ENCODE assay signal across 9 cellular contexts in genomic region chr14:64444984-64445845, GRCh38. TPM values are rescaled to one million over a fixed set of nuclear protein-coding genes. Genes with fewer than 3 reads are reported as not detected.
A peak's percentile ranks its signal among the peaks of the same experiment; 100 is the strongest.
DNase-seq lines count a peak whose midpoint lies in the region; ATAC-seq and TF ChIP-seq lines count a peak whose summit lies in the region.
"Had no signal": no experiment of that assay in that cellular context is flagged by ENCODE, and none has a peak within 500 bp of the region (broad histone marks: within the 10 kb centered on the region; RNA-seq: fewer than 3 reads in every experiment).

No MANE protein-coding gene starts in this region.

- peak; percentile 97 for ATAC-seq in HG03139 (IDR thresholded peaks at IDR 0.05; ENCODE audit: unreplicated experiment)
- no peak for ATAC-seq in sciatic nerve

- DNase-seq in AG08396 (ENCODE audit: low spot score), result peak; percentile 35
- peak in 3 of 5 donors; percentile 11 to 69 (median 15) for DNase-seq in T-helper 1 cell
- peak in 4 of 5 donors; percentile 26 to 50 (median 34) for DNase-seq in ovary
- no peak for DNase-seq in sciatic nerve (ENCODE audit: low spot score)
- DNase-seq in NCI-H128 (lab: John Stamatoyannopoulos, UW; ENCODE audit: unreplicated experiment), result no peak
- DNase-seq: left cardiac atrium had no signal

- H3K36me3 Mint-ChIP-seq in dendritic cell treated with granulocyte-macrophage colony-stimulating factor and Interleukin-4, amounts not matched to agents 40 ng/mL and 50 ng/mL, for 4 days (ENCODE audit: low read depth), result peaks cover 69% of the 10 kb centered on the region

- no peak for TF ChIP-seq CTCF in ovary (IDR thresholded peaks at IDR 0.05)

- H3K36me3 ChIP-seq in ovary, result no peaks in the 10 kb centered on the region

- no peak for TF ChIP-seq EP300 in ovary (IDR thresholded peaks at IDR 0.05)

- H3K4me3 ChIP-seq in ovary, result no peak overlapping the region

- peak overlapping the region; percentile 32 to 34 for H3K27ac ChIP-seq in ovary

- H3K27me3 ChIP-seq in ovary, result no peaks in the 10 kb centered on the region

- peak overlapping the region; percentile 6 for H3K27ac Mint-ChIP-seq in dendritic cell treated with granulocyte-macrophage colony-stimulating factor and Interleukin-4, amounts not matched to agents 40 ng/mL and 50 ng/mL, for 4 days

- H3K4me1 Mint-ChIP-seq in dendritic cell treated with granulocyte-macrophage colony-stimulating factor and Interleukin-4, amounts not matched to agents 40 ng/mL and 50 ng/mL, for 4 days (ENCODE audit: low read depth), result peaks cover 25% of the 10 kb centered on the region

- intact Hi-C loops in dendritic cell treated with granulocyte-macrophage colony-stimulating factor and Interleukin-4, amounts not matched to agents 40 ng/mL and 50 ng/mL, for 4 days (cut with micrococcal nuclease), result no loop called here
- intact Hi-C loops in ovary (cut with DNase I) (no loop called here), sciatic nerve (cut with DNase I) (no loop called here)

- TF ChIP-seq POLR2A in GM19099 (IDR thresholded peaks at IDR 0.05; ENCODE audit: extremely low read depth, insufficient read length, low read depth) (peak; percentile 44), ovary (IDR thresholded peaks at IDR 0.05) (no peak)

- H3K9me3 Mint-ChIP-seq in dendritic cell treated with granulocyte-macrophage colony-stimulating factor and Interleukin-4, amounts not matched to agents 40 ng/mL and 50 ng/mL, for 4 days, result no peaks in the 10 kb centered on the region

- no peaks in the 10 kb centered on the region for H3K27me3 Mint-ChIP-seq in dendritic cell treated with granulocyte-macrophage colony-stimulating factor and Interleukin-4, amounts not matched to agents 40 ng/mL and 50 ng/mL, for 4 days

- WGBS in ovary, 3 donors, result 32 to 43% (median 39%) methylated on average over 7 of the region's 7 CpGs

- no peaks in the 10 kb centered on the region for H3K9me3 ChIP-seq in ovary

- no peak overlapping the region for H3K4me3 Mint-ChIP-seq in dendritic cell treated with granulocyte-macrophage colony-stimulating factor and Interleukin-4, amounts not matched to agents 40 ng/mL and 50 ng/mL, for 4 days

- H3K4me1 ChIP-seq in ovary (ENCODE audit: insufficient read depth), result peaks cover 2% of the 10 kb centered on the region

RNA-seq across cellular contexts. Expression of gene AKAP5, which starts 20.1 kb away (rescaled TPM):
- total RNA-seq in ovary (1 to 10 TPM in 1 of 7 donors, under 1 TPM in 6; 0.12 to 1.7 (median 0.56) TPM), sciatic nerve (0.36 TPM)
- under 1 TPM; 0.16 to 0.83 TPM for polyA plus RNA-seq in ovary

RNA-seq across cellular contexts. Expression of gene MTHFD1, which starts 57.1 kb away (rescaled TPM):
- total RNA-seq in ovary, result 10 to 100 TPM; 16.3 to 77.6 (median 52.1) TPM
- polyA plus RNA-seq in ovary, result 10 to 100 TPM; 21.5 to 63.7 TPM
- 49.9 TPM for total RNA-seq in sciatic nerve

RNA-seq across cellular contexts. Expression of gene ZBTB25, which starts 58.4 kb away (rescaled TPM):
- total RNA-seq in ovary, result 10 to 100 TPM; 10.2 to 22.6 (median 13.9) TPM
- 10 to 100 TPM in 1 of 2 donors, 1 to 10 TPM in 1; 3.5 to 12.3 TPM for polyA plus RNA-seq in ovary
- 26.2 TPM for total RNA-seq in sciatic nerve

RNA-seq across cellular contexts. Expression of gene ZBTB1, which starts 59.4 kb away (rescaled TPM):
- total RNA-seq in ovary (10 to 100 TPM; 30.6 to 35.8 (median 34.6) TPM), sciatic nerve (64.6 TPM)
- polyA plus RNA-seq in ovary, result 10 to 100 TPM; 13.0 to 28.3 TPM

Comparison
In these comparisons a context has a peak if more than half of its experiments do, and no peak if none do; other contexts are left out.
1. DNase-seq: peak in AG08396 (single experiment), T-helper 1 cell (3 of 5) and ovary (4 of 5); none in sciatic nerve (single experiment) and NCI-H128 (single experiment).